12 cellular contexts compared by ENCODE assay signal in the genomic region with DNA sequence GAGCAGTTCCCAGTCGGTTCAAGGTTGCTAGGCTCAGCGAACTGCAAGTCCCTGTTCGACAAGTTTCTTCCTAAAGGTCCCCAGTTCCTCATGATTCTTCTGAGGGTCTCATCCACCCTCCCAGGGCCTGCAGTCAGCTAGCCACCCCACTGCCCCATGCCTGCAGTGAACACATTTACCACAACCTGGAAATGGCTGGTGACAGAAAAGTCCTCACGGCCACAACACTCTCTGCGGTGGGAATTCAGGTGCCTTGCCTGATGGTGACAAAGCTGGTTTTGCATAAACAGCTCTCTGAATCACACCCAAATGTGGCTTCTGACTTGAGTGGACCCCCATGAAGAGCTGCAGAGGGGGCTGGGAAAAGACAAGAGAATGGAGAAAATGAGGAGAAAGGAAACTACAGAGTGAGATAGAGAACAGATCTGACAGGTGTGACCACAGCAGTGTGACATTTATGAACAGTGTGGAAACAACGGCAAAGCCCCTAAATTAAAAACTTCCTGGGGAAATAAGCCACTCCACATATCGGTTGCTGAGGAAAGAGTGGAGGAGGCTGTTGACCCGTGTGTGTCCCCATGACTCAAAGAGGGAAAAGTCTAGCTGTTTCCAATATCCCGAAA.
DNase-seq lines count a peak whose midpoint lies in the region; ATAC-seq lines count a peak whose summit lies in the region.
"Had no signal": no experiment of that assay in that cellular context is flagged by ENCODE, and none has a peak within 500 bp of the region (broad histone marks: within the 10 kb centered on the region; RNA-seq: fewer than 3 reads in every experiment).

No MANE protein-coding gene starts in this region.

- ATAC-seq in HG03439 (IDR thresholded peaks at IDR 0.05; ENCODE audit: unreplicated experiment), result peak; percentile 35
- ATAC-seq in stimulated activated naive B cell treated with anti-CD40 and anti-IgM and Interleukin-4, amounts not matched to agents 10 μg/mL and 1 μg/mL and 100 μg/mL, for 72 hours (replicated peaks), result peak; percentile 53 to 57
- ATAC-seq: foreskin keratinocyte, right cardiac atrium had no signal

- peaks cover 45% of the 10 kb centered on the region for H3K36me3 Mint-ChIP-seq in activated T-cell treated with anti-CD3 and anti-CD28 coated beads, Interleukin-2, amount 50 U/mL, for 24 hours (ENCODE audit: low read depth)
- H3K36me3 Mint-ChIP-seq in stimulated activated naive B cell treated with anti-CD40 and anti-IgM and Interleukin-4, amounts not matched to agents 10 μg/mL and 1 μg/mL and 100 μg/mL, for 72 hours, result peaks cover 35 to 39% of the 10 kb centered on the region in 2 donors

- peak overlapping the region; percentile 98 for H3K4me3 Mint-ChIP-seq in activated T-cell treated with anti-CD3 and anti-CD28 coated beads, Interleukin-2, amount 50 U/mL, for 24 hours
- peak overlapping the region; percentile 28 to 42 for H3K4me3 Mint-ChIP-seq in stimulated activated naive B cell treated with anti-CD40 and anti-IgM and Interleukin-4, amounts not matched to agents 10 μg/mL and 1 μg/mL and 100 μg/mL, for 72 hours

- peak; percentile 65 for DNase-seq in activated T-cell treated with anti-CD3 and anti-CD28 coated beads, Interleukin-2, amount 50 U/mL, for 24 hours
- no peak for DNase-seq in activated T-cell treated with anti-CD3 and anti-CD28 coated beads, Interleukin-2, amount 50 U/mL, for 1 hour
- peak; percentile 65 for DNase-seq in activated naive CD4-positive, alpha-beta T cell treated with anti-CD3 and anti-CD28 coated beads, Interleukin-2, amount 50 U/mL, for 16 hours
- DNase-seq in stimulated activated naive B cell treated with anti-CD40 and anti-IgM and Interleukin-4, amounts not matched to agents 10 μg/mL and 1 μg/mL and 100 μg/mL, for 72 hours, result peak; percentile 20
- DNase-seq in midbrain (lab: John Stamatoyannopoulos, UW) (no peak), SW 1271 (lab: John Stamatoyannopoulos, UW) (no peak), CD1c-positive myeloid dendritic cell (ENCODE audit: extremely low spot score) (no peak)
- DNase-seq: foreskin keratinocyte, IMR-90, NCI-H2171, right cardiac atrium had no signal

- peaks cover 88% of the 10 kb centered on the region for H3K4me1 Mint-ChIP-seq in activated T-cell treated with anti-CD3 and anti-CD28 coated beads, Interleukin-2, amount 50 U/mL, for 24 hours (ENCODE audit: low read depth)
- H3K4me1 Mint-ChIP-seq in stimulated activated naive B cell treated with anti-CD40 and anti-IgM and Interleukin-4, amounts not matched to agents 10 μg/mL and 1 μg/mL and 100 μg/mL, for 72 hours, result peaks cover 55 to 82% of the 10 kb centered on the region in 2 donors

- H3K27ac Mint-ChIP-seq in activated T-cell treated with anti-CD3 and anti-CD28 coated beads, Interleukin-2, amount 50 U/mL, for 24 hours, result peak overlapping the region; percentile 99
- H3K27ac Mint-ChIP-seq in stimulated activated naive B cell treated with anti-CD40 and anti-IgM and Interleukin-4, amounts not matched to agents 10 μg/mL and 1 μg/mL and 100 μg/mL, for 72 hours, result peak overlapping the region; percentile 91

- no peaks in the 10 kb centered on the region for H3K9me3 Mint-ChIP-seq in activated T-cell treated with anti-CD3 and anti-CD28 coated beads, Interleukin-2, amount 50 U/mL, for 24 hours
- no peaks in the 10 kb centered on the region for H3K9me3 Mint-ChIP-seq in stimulated activated naive B cell treated with anti-CD40 and anti-IgM and Interleukin-4, amounts not matched to agents 10 μg/mL and 1 μg/mL and 100 μg/mL, for 72 hours

- H3K27me3 Mint-ChIP-seq in activated T-cell treated with anti-CD3 and anti-CD28 coated beads, Interleukin-2, amount 50 U/mL, for 24 hours, result no peaks in the 10 kb centered on the region
- no peaks in the 10 kb centered on the region for H3K27me3 Mint-ChIP-seq in stimulated activated naive B cell treated with anti-CD40 and anti-IgM and Interleukin-4, amounts not matched to agents 10 μg/mL and 1 μg/mL and 100 μg/mL, for 72 hours

Comparison
In these comparisons a context has a peak if more than half of its experiments do, and no peak if none do; other contexts are left out.
1. DNase-seq: peak in activated T-cell treated with anti-CD3 and anti-CD28 coated beads, Interleukin-2, amount 50 U/mL, for 24 hours (single experiment), activated naive CD4-positive, alpha-beta T cell treated with anti-CD3 and anti-CD28 coated beads, Interleukin-2, amount 50 U/mL, for 16 hours (single experiment) and stimulated activated naive B cell treated with anti-CD40 and anti-IgM and Interleukin-4, amounts not matched to agents 10 μg/mL and 1 μg/mL and 100 μg/mL, for 72 hours (single experiment); none in activated T-cell treated with anti-CD3 and anti-CD28 coated beads, Interleukin-2, amount 50 U/mL, for 1 hour (single experiment), midbrain (single experiment), SW 1271 (0 of 2) and CD1c-positive myeloid dendritic cell (single experiment).